In genomic region chr19:47093841-47094240, GRCh38 we compare ENCODE assay signal across 9 cellular contexts.
DNase-seq lines count a peak whose midpoint lies in the region; ATAC-seq and TF ChIP-seq lines count a peak whose summit lies in the region.
"Had no signal": no experiment of that assay in that cellular context is flagged by ENCODE, and none has a peak within 500 bp of the region (broad histone marks: within the 10 kb centered on the region; RNA-seq: fewer than 3 reads in every experiment).

No MANE protein-coding gene starts in this region.

- H3K4me3 ChIP-seq in HL-60 (replicated peaks; ENCODE audit: insufficient read depth, low read length) (no peak overlapping the region), choroid plexus epithelial cell (ENCODE audit: low read depth, low read length) (no peak overlapping the region)

- peak; percentile 23 for DNase-seq in NK-92 treated with Interleukin-12 subunit alpha and Interleukin-12 subunit beta, amount 100 ng/mL, for 24 hours (lab: John Stamatoyannopoulos, UW)
- DNase-seq in NK-92 (lab: John Stamatoyannopoulos, UW; ENCODE audit: unreplicated experiment) (no peak), HL-60 (ENCODE audit: low read depth in 1 of 2, low spot score in 1 of 2) (no peak), choroid plexus epithelial cell (ENCODE audit: low read depth) (peak; percentile 13), NCI-H1417 (lab: John Stamatoyannopoulos, UW) (no peak), EL (no peak)
- DNase-seq in stimulated activated naive B cell treated with anti-CD40 and anti-IgM and Interleukin-4, amounts not matched to agents 10 μg/mL and 1 μg/mL and 100 μg/mL, for 72 hours: no peak
- DNase-seq: caudate nucleus had no signal

- no peaks in the 10 kb centered on the region for H3K27me3 Mint-ChIP-seq in stimulated activated naive B cell treated with anti-CD40 and anti-IgM and Interleukin-4, amounts not matched to agents 10 μg/mL and 1 μg/mL and 100 μg/mL, for 72 hours

- ATAC-seq in stimulated activated naive B cell treated with anti-CD40 and anti-IgM and Interleukin-4, amounts not matched to agents 10 μg/mL and 1 μg/mL and 100 μg/mL, for 72 hours (replicated peaks): peak; percentile 75 to 88
- no peak for ATAC-seq in GM21360 (IDR thresholded peaks at IDR 0.05; ENCODE audit: unreplicated experiment)

- TF ChIP-seq CTCF in HL-60 (IDR thresholded peaks at IDR 0.05; ENCODE audit: insufficient read depth, low read length) (no peak), choroid plexus epithelial cell (conservative IDR thresholded peaks at IDR 0.05; ENCODE audit: low read depth, low read length) (no peak)

- H3K4me3 Mint-ChIP-seq in stimulated activated naive B cell treated with anti-CD40 and anti-IgM and Interleukin-4, amounts not matched to agents 10 μg/mL and 1 μg/mL and 100 μg/mL, for 72 hours: no peak overlapping the region

- peaks cover 27 to 51% of the 10 kb centered on the region in 2 donors for H3K4me1 Mint-ChIP-seq in stimulated activated naive B cell treated with anti-CD40 and anti-IgM and Interleukin-4, amounts not matched to agents 10 μg/mL and 1 μg/mL and 100 μg/mL, for 72 hours

- peak overlapping the region; percentile 96 for H3K27ac ChIP-seq in HL-60 (replicated peaks)

- H3K27me3 ChIP-seq in HL-60 (ENCODE audit: insufficient read depth, poor library complexity, severe bottlenecking): no peaks in the 10 kb centered on the region

- peak overlapping the region; percentile 76 for H3K27ac Mint-ChIP-seq in stimulated activated naive B cell treated with anti-CD40 and anti-IgM and Interleukin-4, amounts not matched to agents 10 μg/mL and 1 μg/mL and 100 μg/mL, for 72 hours

- no peaks in the 10 kb centered on the region for H3K9me3 Mint-ChIP-seq in stimulated activated naive B cell treated with anti-CD40 and anti-IgM and Interleukin-4, amounts not matched to agents 10 μg/mL and 1 μg/mL and 100 μg/mL, for 72 hours

- peaks cover 47% of the 10 kb centered on the region in 2 donors for H3K36me3 Mint-ChIP-seq in stimulated activated naive B cell treated with anti-CD40 and anti-IgM and Interleukin-4, amounts not matched to agents 10 μg/mL and 1 μg/mL and 100 μg/mL, for 72 hours

Comparison
In these comparisons a context has a peak if more than half of its experiments do, and no peak if none do; other contexts are left out.
1. DNase-seq: peak in NK-92 treated with Interleukin-12 subunit alpha and Interleukin-12 subunit beta, amount 100 ng/mL, for 24 hours (single experiment) and choroid plexus epithelial cell (single experiment); none in NK-92 (single experiment), HL-60 (0 of 2), stimulated activated naive B cell treated with anti-CD40 and anti-IgM and Interleukin-4, amounts not matched to agents 10 μg/mL and 1 μg/mL and 100 μg/mL, for 72 hours (single experiment), NCI-H1417 (0 of 3) and EL (single experiment).